ENCODE assay signal across 1 cellular context in the genomic region with DNA sequence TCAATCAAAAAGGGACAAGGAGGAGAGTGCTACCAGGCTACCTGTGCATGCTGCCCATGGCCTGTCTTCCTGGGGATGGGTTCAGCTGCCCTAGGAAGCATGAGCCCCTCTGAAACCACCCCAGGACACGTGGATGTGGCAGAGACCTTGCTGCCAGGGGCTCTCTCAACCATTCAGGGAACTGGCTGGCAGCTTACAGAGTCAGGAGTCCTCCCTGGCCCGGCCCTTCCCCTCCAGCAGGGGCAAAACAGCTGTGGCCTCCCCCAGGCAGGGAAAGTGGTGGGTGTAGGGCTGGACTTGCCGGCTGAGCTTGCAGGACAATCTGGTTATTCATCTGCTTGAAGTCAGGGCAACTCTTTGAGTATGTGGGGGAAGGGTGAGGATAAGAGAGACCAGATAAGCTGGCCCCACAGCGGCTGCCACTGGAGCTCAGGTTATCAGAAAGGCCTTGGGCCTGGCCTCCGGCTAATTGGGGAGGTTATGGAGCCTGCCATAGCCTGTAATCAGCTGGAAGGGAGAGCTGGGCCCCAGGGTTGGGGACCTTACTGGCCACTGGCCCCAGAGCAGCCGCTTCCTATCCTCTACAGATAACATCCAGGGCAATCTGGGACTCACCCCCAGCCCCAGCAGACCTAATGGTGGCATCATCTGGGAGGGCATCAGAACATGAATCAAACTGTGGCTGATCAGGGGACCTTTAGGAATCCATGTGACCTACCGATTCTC.
TF ChIP-seq lines count a peak whose summit lies in the region.

No MANE protein-coding gene starts in this region.

TF ChIP-seq in HepG2, 621 proteins besides CTCF, POLR2A, EP300 and RAD21 (continued from another document and continues in another):
- TF ChIP-seq TGIF2 (CRISPR knock-in tag; IDR thresholded peaks at IDR 0.05) (peak; percentile 75; the same call in 1 of the 2 replicates), NR3C1 (CRISPR knock-in tag; IDR thresholded peaks at IDR 0.05) (no peak), ZNF260 (CRISPR knock-in tag; IDR thresholded peaks at IDR 0.05; ENCODE audit: borderline replicate concordance, low read depth) (no peak), ZNF451 (CRISPR knock-in tag; IDR thresholded peaks at IDR 0.05) (peak; percentile 57; the same call in 1 of the 2 replicates), ISL2 (CRISPR knock-in tag; IDR thresholded peaks at IDR 0.05) (peak; percentile 92), ZKSCAN1 (IDR thresholded peaks at IDR 0.05; ENCODE audit: low read length) (no peak), ELF4 (CRISPR knock-in tag; IDR thresholded peaks at IDR 0.05; ENCODE audit: borderline replicate concordance) (no peak), PREB (CRISPR knock-in tag; IDR thresholded peaks at IDR 0.05) (no peak), ZNF530 (CRISPR knock-in tag; IDR thresholded peaks at IDR 0.05; ENCODE audit: low read depth) (no peak), MED13 (CRISPR knock-in tag; IDR thresholded peaks at IDR 0.05) (peak; percentile 94; the same call in 1 of the 2 replicates), IRF2 (CRISPR knock-in tag; IDR thresholded peaks at IDR 0.05) (no peak; the same call in none of the 2 replicates), NFIB (CRISPR knock-in tag; IDR thresholded peaks at IDR 0.05; ENCODE audit: borderline replicate concordance) (no peak), HNF4A (CRISPR knock-in tag; IDR thresholded peaks at IDR 0.05) (peak; percentile 42), ZNF556 (CRISPR knock-in tag; IDR thresholded peaks at IDR 0.05; ENCODE audit: borderline replicate concordance) (peak; percentile 93), NR2F1 (CRISPR knock-in tag; IDR thresholded peaks at IDR 0.05) (no peak), TRIM24 (CRISPR knock-in tag; IDR thresholded peaks at IDR 0.05) (no peak), ZNF382 (CRISPR knock-in tag; IDR thresholded peaks at IDR 0.05; ENCODE audit: borderline replicate concordance) (no peak), CBX5 (CRISPR knock-in tag; IDR thresholded peaks at IDR 0.05; ENCODE audit: borderline replicate concordance) (0 out of 2 replicates have a peak, but pooled peaks have one; percentile 19), SKIL (CRISPR knock-in tag; IDR thresholded peaks at IDR 0.05; ENCODE audit: borderline replicate concordance) (no peak), ZEB1 (IDR thresholded peaks at IDR 0.05; ENCODE audit: insufficient replicate concordance, low read depth) (peak; percentile 18), ZMAT3 (CRISPR knock-in tag; conservative IDR thresholded peaks at IDR 0.05) (no peak), NFE2L2 (IDR thresholded peaks at IDR 0.05; ENCODE audit: low read length) (no peak), ZNF333 (CRISPR knock-in tag; IDR thresholded peaks at IDR 0.05; ENCODE audit: borderline replicate concordance) (no peak), CSRNP1 (CRISPR knock-in tag; IDR thresholded peaks at IDR 0.05) (0 out of 2 replicates have a peak, but pooled peaks have one; percentile 59), HES4 (CRISPR knock-in tag; IDR thresholded peaks at IDR 0.05; ENCODE audit: borderline replicate concordance) (no peak), HNRNPH1 (optimal IDR thresholded peaks at IDR 0.05; ENCODE audit: low read depth, low read length) (no peak), ZNF800 (CRISPR knock-in tag; IDR thresholded peaks at IDR 0.05) (peak; percentile 68), HOXA9 (CRISPR knock-in tag; IDR thresholded peaks at IDR 0.05; ENCODE audit: borderline replicate concordance) (no peak), ELF3 (CRISPR knock-in tag; IDR thresholded peaks at IDR 0.05) (peak; percentile 41; the same call in 1 of the 2 replicates), BCL6 (CRISPR knock-in tag; IDR thresholded peaks at IDR 0.05) (peak; percentile 43; the same call in 1 of the 2 replicates), ARID5B (CRISPR knock-in tag; IDR thresholded peaks at IDR 0.05) (peak; percentile 74), PAX8 (CRISPR knock-in tag; IDR thresholded peaks at IDR 0.05; ENCODE audit: borderline replicate concordance) (0 out of 2 replicates have a peak, but pooled peaks have one; percentile 42), ZNF557 (CRISPR knock-in tag; IDR thresholded peaks at IDR 0.05) (peak; percentile 93; the same call in 1 of the 2 replicates), MXD4 (CRISPR knock-in tag; IDR thresholded peaks at IDR 0.05) (no peak), ZNF891 (CRISPR knock-in tag; IDR thresholded peaks at IDR 0.05) (peak; percentile 75; the same call in 1 of the 2 replicates), TSC22D2 (CRISPR knock-in tag; IDR thresholded peaks at IDR 0.05; ENCODE audit: borderline replicate concordance) (no peak), POLR2AphosphoS2 (IDR thresholded peaks at IDR 0.05; ENCODE audit: low read depth, low read length) (no peak), ZBTB14 (CRISPR knock-in tag; IDR thresholded peaks at IDR 0.05) (no peak)
- TF ChIP-seq, protein P1, sequence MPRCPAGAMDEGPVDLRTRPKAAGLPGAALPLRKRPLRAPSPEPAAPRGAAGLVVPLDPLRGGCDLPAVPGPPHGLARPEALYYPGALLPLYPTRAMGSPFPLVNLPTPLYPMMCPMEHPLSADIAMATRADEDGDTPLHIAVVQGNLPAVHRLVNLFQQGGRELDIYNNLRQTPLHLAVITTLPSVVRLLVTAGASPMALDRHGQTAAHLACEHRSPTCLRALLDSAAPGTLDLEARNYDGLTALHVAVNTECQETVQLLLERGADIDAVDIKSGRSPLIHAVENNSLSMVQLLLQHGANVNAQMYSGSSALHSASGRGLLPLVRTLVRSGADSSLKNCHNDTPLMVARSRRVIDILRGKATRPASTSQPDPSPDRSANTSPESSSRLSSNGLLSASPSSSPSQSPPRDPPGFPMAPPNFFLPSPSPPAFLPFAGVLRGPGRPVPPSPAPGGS (CRISPR knock-in tag; IDR thresholded peaks at IDR 0.05), result no peak; the same call in 1 of the 2 replicates
- TF ChIP-seq, protein P2, sequence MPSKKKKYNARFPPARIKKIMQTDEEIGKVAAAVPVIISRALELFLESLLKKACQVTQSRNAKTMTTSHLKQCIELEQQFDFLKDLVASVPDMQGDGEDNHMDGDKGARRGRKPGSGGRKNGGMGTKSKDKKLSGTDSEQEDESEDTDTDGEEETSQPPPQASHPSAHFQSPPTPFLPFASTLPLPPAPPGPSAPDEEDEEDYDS (CRISPR knock-in tag; IDR thresholded peaks at IDR 0.05), result peak; percentile 48
- TF ChIP-seq, protein P3, sequence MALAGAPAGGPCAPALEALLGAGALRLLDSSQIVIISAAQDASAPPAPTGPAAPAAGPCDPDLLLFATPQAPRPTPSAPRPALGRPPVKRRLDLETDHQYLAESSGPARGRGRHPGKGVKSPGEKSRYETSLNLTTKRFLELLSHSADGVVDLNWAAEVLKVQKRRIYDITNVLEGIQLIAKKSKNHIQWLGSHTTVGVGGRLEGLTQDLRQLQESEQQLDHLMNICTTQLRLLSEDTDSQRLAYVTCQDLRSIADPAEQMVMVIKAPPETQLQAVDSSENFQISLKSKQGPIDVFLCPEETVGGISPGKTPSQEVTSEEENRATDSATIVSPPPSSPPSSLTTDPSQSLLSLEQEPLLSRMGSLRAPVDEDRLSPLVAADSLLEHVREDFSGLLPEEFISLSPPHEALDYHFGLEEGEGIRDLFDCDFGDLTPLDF (CRISPR knock-in tag; IDR thresholded peaks at IDR 0.05), result 0 out of 2 replicates have a peak, but pooled peaks have one; percentile 28
- TF ChIP-seq, protein P4, sequence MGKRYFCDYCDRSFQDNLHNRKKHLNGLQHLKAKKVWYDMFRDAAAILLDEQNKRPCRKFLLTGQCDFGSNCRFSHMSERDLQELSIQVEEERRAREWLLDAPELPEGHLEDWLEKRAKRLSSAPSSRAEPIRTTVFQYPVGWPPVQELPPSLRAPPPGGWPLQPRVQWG (CRISPR knock-in tag; IDR thresholded peaks at IDR 0.05; ENCODE audit: borderline replicate concordance, low read depth), result no peak
- TF ChIP-seq, protein P5, sequence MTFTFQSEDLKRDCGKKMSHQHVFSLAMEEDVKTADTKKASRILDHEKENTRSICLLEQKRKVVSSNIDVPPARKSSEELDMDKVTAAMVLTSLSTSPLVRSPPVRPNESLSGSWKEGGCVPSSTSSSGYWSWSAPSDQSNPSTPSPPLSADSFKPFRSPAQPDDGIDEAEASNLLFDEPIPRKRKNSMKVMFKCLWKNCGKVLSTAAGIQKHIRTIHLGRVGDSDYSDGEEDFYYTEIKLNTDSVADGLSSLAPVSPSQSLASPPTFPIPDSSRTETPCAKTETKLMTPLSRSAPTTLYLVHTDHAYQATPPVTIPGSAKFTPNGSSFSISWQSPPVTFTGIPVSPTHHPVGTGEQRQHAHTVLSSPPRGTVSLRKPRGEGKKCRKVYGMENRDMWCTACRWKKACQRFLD (CRISPR knock-in tag; IDR thresholded peaks at IDR 0.05; ENCODE audit: borderline replicate concordance), result peak; percentile 76
